8 cellular contexts compared by ENCODE assay signal in the genomic region with DNA sequence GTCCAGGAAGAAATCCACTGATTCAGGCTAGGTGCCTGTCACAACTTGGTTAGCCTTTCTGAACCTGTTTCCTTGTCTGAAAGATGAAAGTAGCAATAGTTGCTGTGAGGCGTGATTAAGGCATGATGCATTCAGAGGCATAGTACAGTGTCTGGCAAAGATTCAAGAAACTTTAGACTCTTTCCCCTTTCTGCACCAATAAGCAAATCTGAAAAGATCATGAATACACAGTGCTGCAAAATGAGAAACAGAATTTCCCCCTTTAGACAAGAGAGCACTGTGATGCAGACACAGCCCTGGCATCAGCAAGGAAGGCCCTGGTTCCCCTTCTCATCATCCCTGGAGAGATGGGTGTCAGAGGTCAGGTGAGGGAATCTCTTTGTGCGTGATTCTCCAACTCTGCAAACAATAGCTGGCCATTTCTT. TPM values are rescaled to one million over a fixed set of nuclear protein-coding genes. Genes with fewer than 3 reads are reported as not detected.
A peak's percentile ranks its signal among the peaks of the same experiment; 100 is the strongest.
DNase-seq lines count a peak whose midpoint lies in the region; ATAC-seq and TF ChIP-seq lines count a peak whose summit lies in the region.

No MANE protein-coding gene starts in this region.

- no peaks in the 10 kb centered on the region for H3K9me3 ChIP-seq in CD4-positive, CD25-positive, alpha-beta regulatory T cell (ENCODE audit: control insufficient read depth in 2 of 2, low read length in 2 of 2)
- no peaks in the 10 kb centered on the region for H3K9me3 ChIP-seq in RWPE2 (ENCODE audit: severe bottlenecking)

- H3K4me3 ChIP-seq in CD4-positive, CD25-positive, alpha-beta regulatory T cell (ENCODE audit: low read depth, low read length), result no peak overlapping the region
- H3K4me3 ChIP-seq in RWPE2 (ENCODE audit: severe bottlenecking), result no peak overlapping the region

- peaks cover 31% of the 10 kb centered on the region for H3K36me3 ChIP-seq in CD4-positive, CD25-positive, alpha-beta regulatory T cell (ENCODE audit: control insufficient read depth, insufficient read depth, low read length)
- no peaks in the 10 kb centered on the region for H3K36me3 ChIP-seq in RWPE2 (ENCODE audit: low read depth)

- peaks cover 83% of the 10 kb centered on the region for H3K4me1 ChIP-seq in CD4-positive, CD25-positive, alpha-beta regulatory T cell (ENCODE audit: control insufficient read depth, insufficient read depth, low read length, poor library complexity, severe bottlenecking)
- H3K4me1 ChIP-seq in RWPE2 (ENCODE audit: insufficient read depth, poor library complexity, severe bottlenecking), result peaks cover 7% of the 10 kb centered on the region

- no peaks in the 10 kb centered on the region for H3K27me3 Mint-ChIP-seq in CD4-positive, CD25-positive, alpha-beta regulatory T cell
- no peaks in the 10 kb centered on the region for H3K27me3 Mint-ChIP-seq in osteocyte (ENCODE audit: unreplicated experiment)

- no peaks in the 10 kb centered on the region for H3K27me3 ChIP-seq in CD4-positive, CD25-positive, alpha-beta regulatory T cell (ENCODE audit: control insufficient read depth, insufficient read depth, low read length)
- H3K27me3 ChIP-seq in RWPE2 (ENCODE audit: insufficient read depth, poor library complexity, severe bottlenecking), result no peaks in the 10 kb centered on the region

- DNase-seq in CD4-positive, CD25-positive, alpha-beta regulatory T cell, result no peak
- DNase-seq in RWPE2 (ENCODE audit: low spot score) (no peak), germinal center (ENCODE audit: low spot score) (peak; percentile 69), putamen (ENCODE audit: low spot score) (no peak), osteocyte (ENCODE audit: extremely low spot score, unreplicated experiment) (no peak), cerebellar nuclear complex (lab: John Stamatoyannopoulos, UW) (no peak), NCI-H128 (lab: John Stamatoyannopoulos, UW; ENCODE audit: unreplicated experiment) (no peak)

- peak; percentile 67 to 75 for ATAC-seq in CD4-positive, CD25-positive, alpha-beta regulatory T cell (ENCODE audit: low read depth in 2 of 2)
- peak; percentile 62 for ATAC-seq in GM21576 (IDR thresholded peaks at IDR 0.05; ENCODE audit: unreplicated experiment)
- ATAC-seq in RWPE2 (ENCODE audit: low read depth), result peak; percentile 86

- H3K27ac ChIP-seq in CD4-positive, CD25-positive, alpha-beta regulatory T cell (ENCODE audit: insufficient read depth, low read length, poor library complexity, severe bottlenecking), result peak overlapping the region; percentile 60
- peak overlapping the region; percentile 54 for H3K27ac ChIP-seq in RWPE2 (ENCODE audit: poor library complexity, severe bottlenecking)

- no peak for TF ChIP-seq CTCF in RWPE2 (IDR thresholded peaks at IDR 0.05; ENCODE audit: poor library complexity, severe bottlenecking)
- TF ChIP-seq CTCF in osteocyte (IDR thresholded peaks at IDR 0.05), result no peak

- peaks cover 32 to 95% (median 78%) of the 10 kb centered on the region in 4 donors for H3K4me1 Mint-ChIP-seq in CD4-positive, CD25-positive, alpha-beta regulatory T cell
- H3K4me1 Mint-ChIP-seq in osteocyte (ENCODE audit: unreplicated experiment), result peaks cover 17% of the 10 kb centered on the region

- peaks cover 32% of the 10 kb centered on the region for H3K36me3 Mint-ChIP-seq in CD4-positive, CD25-positive, alpha-beta regulatory T cell
- H3K36me3 Mint-ChIP-seq in osteocyte (ENCODE audit: unreplicated experiment), result peaks cover 6% of the 10 kb centered on the region

- no peaks in the 10 kb centered on the region for H3K9me3 Mint-ChIP-seq in CD4-positive, CD25-positive, alpha-beta regulatory T cell
- no peaks in the 10 kb centered on the region for H3K9me3 Mint-ChIP-seq in osteocyte (ENCODE audit: unreplicated experiment)

- H3K4me3 Mint-ChIP-seq in CD4-positive, CD25-positive, alpha-beta regulatory T cell, result peak overlapping the region; percentile 15 to 64 (median 40)
- H3K4me3 Mint-ChIP-seq in osteocyte (ENCODE audit: unreplicated experiment), result no peak overlapping the region

- H3K27ac Mint-ChIP-seq in CD4-positive, CD25-positive, alpha-beta regulatory T cell, result peak overlapping the region; percentile 93 to 96 (median 94)
- H3K27ac Mint-ChIP-seq in osteocyte (ENCODE audit: unreplicated experiment), result no peak overlapping the region

RNA-seq across cellular contexts. Expression of a gene that starts 41.9 kb away (rescaled TPM):
- 216 TPM for total RNA-seq in CD4-positive, CD25-positive, alpha-beta regulatory T cell
- polyA plus RNA-seq in CD4-positive, CD25-positive, alpha-beta regulatory T cell, result 10 to 100 TPM; 38.5 to 60.2 (median 44.8) TPM
- 28.3 and 30.0 TPM in 2 replicates for total RNA-seq in osteocyte
